In the genomic region with DNA sequence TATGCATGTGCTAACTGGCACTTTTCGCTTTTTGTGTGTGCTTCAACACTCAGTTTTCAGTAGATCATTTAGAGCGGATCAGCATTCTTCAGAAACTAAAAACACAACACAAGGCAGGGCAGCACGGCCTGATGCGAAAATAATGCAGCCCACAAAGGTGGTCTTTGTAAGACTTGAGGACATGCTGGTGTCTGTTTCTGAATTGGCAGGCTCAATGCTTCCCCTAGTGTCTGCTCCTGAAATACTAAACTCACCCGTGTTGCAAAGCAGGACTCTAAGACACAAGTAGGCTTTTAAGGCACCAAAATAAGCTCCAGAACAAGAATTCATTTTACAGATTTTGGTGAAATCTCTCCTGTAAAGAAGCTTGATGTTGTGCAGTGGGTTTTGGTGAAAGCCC, we compare ENCODE assay signal across 11 cellular contexts.
DNase-seq lines count a peak whose midpoint lies in the region; ATAC-seq and TF ChIP-seq lines count a peak whose summit lies in the region.
"Had no signal": no experiment of that assay in that cellular context is flagged by ENCODE, and none has a peak within 500 bp of the region (broad histone marks: within the 10 kb centered on the region; RNA-seq: fewer than 3 reads in every experiment).

No MANE protein-coding gene starts in this region.

- H3K79me2 ChIP-seq in OCI-LY7 (ENCODE audit: insufficient read depth, low read depth, low read length), result no peaks in the 10 kb centered on the region

- BruUV-seq in OCI-LY7 (replicated peaks; lab: Mats Ljungman, UMichigan), result no TSS peak

- H3K27me3 ChIP-seq in heart right ventricle (no peaks in the 10 kb centered on the region), foreskin keratinocyte (no peaks in the 10 kb centered on the region), spleen (replicated peaks in 1 of 7) (no peaks in the 10 kb centered on the region)

- H3K27me3 Mint-ChIP-seq in type B pancreatic cell, result no peaks in the 10 kb centered on the region
- H3K27me3 Mint-ChIP-seq: memory B cell had no signal

- TF ChIP-seq CTCF in heart right ventricle (IDR thresholded peaks at IDR 0.05) (peak in 8 of 9 donors; percentile 13 to 55 (median 44)), OCI-LY7 (conservative IDR thresholded peaks at IDR 0.05; ENCODE audit: low read length) (peak; percentile 54), foreskin keratinocyte (conservative IDR thresholded peaks at IDR 0.05) (peak; percentile 16), type B pancreatic cell (conservative IDR thresholded peaks at IDR 0.05) (peak; percentile 78), spleen (IDR thresholded peaks at IDR 0.05 in 8 of 11, conservative IDR thresholded peaks at IDR 0.05 in 3 of 11) (peak in 1 of 11 experiments; percentile 10)

- H3K9me3 ChIP-seq in heart right ventricle (no peaks in the 10 kb centered on the region), OCI-LY7 (ENCODE audit: low read length) (no peaks in the 10 kb centered on the region), spleen (no peaks in the 10 kb centered on the region)

- no peak overlapping the region for H3K4me2 ChIP-seq in OCI-LY7 (ENCODE audit: low read length)

- POLR2A ChIA-PET in OCI-LY7 (lab: Charles Lee), result no interaction called here

- no peak for TF ChIP-seq POLR2A in spleen (IDR thresholded peaks at IDR 0.05)

- H3K36me3 ChIP-seq in heart right ventricle (no peaks in the 10 kb centered on the region), OCI-LY7 (ENCODE audit: insufficient read depth, low read length) (no peaks in the 10 kb centered on the region), spleen (no peaks in the 10 kb centered on the region)

- no peak overlapping the region for H2AFZ ChIP-seq in OCI-LY7 (ENCODE audit: low read length)

- WGBS in heart right ventricle, 2 donors, result 59 to 60% methylated on average over 5 of the region's 5 CpGs
- WGBS in spleen, 5 donors, result 59 to 78% (median 72%) methylated on average over 5 of the region's 5 CpGs

- ATAC-seq in heart right ventricle, result no peak
- ATAC-seq in left ventricle myocardium superior, result no peak
- no peak for ATAC-seq in foreskin keratinocyte

- no peak overlapping the region for H3K4me3 Mint-ChIP-seq in type B pancreatic cell
- H3K4me3 Mint-ChIP-seq: memory B cell had no signal

- intact Hi-C loops in heart right ventricle (cut with DNase I), result loop anchor here in 2 of 10 donors (5.0 to 10.0 kb wide), 2 partner anchors 334 to 471 kb away; no protein-coding TSS in a partner anchor
- intact Hi-C loops in left ventricle myocardium superior (cut with micrococcal nuclease), result loop anchor here (10.0 kb wide), 1 partner anchor 1179 kb away; no protein-coding TSS in a partner anchor
- intact Hi-C loops in OCI-LY7 (cut with micrococcal nuclease; ENCODE audit: unreplicated experiment), result no loop called here
- intact Hi-C loops in spleen (cut with DNase I; ENCODE audit: low total_unique reads), result no loop called here

- DNase-seq in heart right ventricle (no peak), left ventricle myocardium superior (no peak), OCI-LY7 (ENCODE audit: low spot score) (no peak), foreskin keratinocyte (no peak), type B pancreatic cell (ENCODE audit: extremely low spot score, unreplicated experiment) (no peak), spleen (no peak), midbrain (lab: John Stamatoyannopoulos, UW) (no peak), NCI-H2196 (lab: John Stamatoyannopoulos, UW; ENCODE audit: unreplicated experiment) (no peak)
- DNase-seq: activated naive CD4-positive, alpha-beta T cell treated with anti-CD3 and anti-CD28 coated beads, Interleukin-2, amount 50 U/mL, for 16 hours; DMS79 had no signal

- H3K36me3 Mint-ChIP-seq in type B pancreatic cell, result no peaks in the 10 kb centered on the region
- H3K36me3 Mint-ChIP-seq: memory B cell had no signal

- no peaks in the 10 kb centered on the region for H3K9me2 ChIP-seq in OCI-LY7 (ENCODE audit: insufficient read depth, low read length)

- H3K27ac ChIP-seq in heart right ventricle, result no peak overlapping the region
- no peak overlapping the region for H3K27ac ChIP-seq in OCI-LY7 (ENCODE audit: low read depth, low read length, poor library complexity, severe bottlenecking)
- H3K27ac ChIP-seq in foreskin keratinocyte, result no peak overlapping the region
- H3K27ac ChIP-seq in spleen, result no peak overlapping the region

- H3K4me1 Mint-ChIP-seq in type B pancreatic cell (ENCODE audit: unreplicated experiment), result no peaks in the 10 kb centered on the region
- H3K4me1 Mint-ChIP-seq: memory B cell had no signal

- H3K4me3 ChIP-seq in heart right ventricle, result no peak overlapping the region
- H3K4me3 ChIP-seq in OCI-LY7 (ENCODE audit: low read depth, low read length, poor library complexity, severe bottlenecking), result no peak overlapping the region
- no peak overlapping the region for H3K4me3 ChIP-seq in spleen

- no peak overlapping the region for H3K27ac Mint-ChIP-seq in type B pancreatic cell
- H3K27ac Mint-ChIP-seq: memory B cell had no signal

- no peaks in the 10 kb centered on the region for H4K20me1 ChIP-seq in OCI-LY7 (ENCODE audit: insufficient read depth, low read length)

- CTCF ChIA-PET in OCI-LY7 (lab: Charles Lee; ENCODE audit: unreplicated experiment), result no interaction called here

- H3K4me1 ChIP-seq in heart right ventricle, result no peaks in the 10 kb centered on the region
- H3K4me1 ChIP-seq in OCI-LY7 (ENCODE audit: insufficient read depth, low read length, poor library complexity, severe bottlenecking), result no peaks in the 10 kb centered on the region
- H3K4me1 ChIP-seq in foreskin keratinocyte, result no peaks in the 10 kb centered on the region
- H3K4me1 ChIP-seq in spleen, result no peaks in the 10 kb centered on the region

- no peaks in the 10 kb centered on the region for H3K9me3 Mint-ChIP-seq in type B pancreatic cell
